Comparison of ENCODE assay signal across 22 cellular contexts in the genomic region with DNA sequence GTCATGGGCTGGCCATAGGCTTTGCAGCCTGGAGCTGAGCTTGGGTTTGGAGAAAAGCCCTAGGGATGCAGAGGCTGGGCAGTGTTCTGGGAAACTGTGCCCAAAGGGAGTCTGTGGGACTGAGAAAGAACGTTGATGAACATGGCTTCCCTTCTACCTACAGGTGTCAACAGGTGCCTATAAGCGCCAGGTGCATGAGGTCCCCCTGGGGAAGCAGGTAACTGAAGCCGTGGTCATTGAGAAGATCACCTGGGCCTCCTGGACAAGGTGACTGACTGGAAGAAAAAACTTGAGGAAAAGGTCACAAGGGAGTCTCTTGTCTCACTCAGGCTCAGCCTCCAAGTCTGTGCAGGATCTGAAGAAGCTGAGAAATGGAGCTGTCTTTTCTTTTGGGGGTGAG.
A peak's percentile ranks its signal among the peaks of the same experiment; 100 is the strongest.
DNase-seq lines count a peak whose midpoint lies in the region; ATAC-seq and TF ChIP-seq lines count a peak whose summit lies in the region.
"Had no signal": no experiment of that assay in that cellular context is flagged by ENCODE, and none has a peak within 500 bp of the region (broad histone marks: within the 10 kb centered on the region; RNA-seq: fewer than 3 reads in every experiment).

No MANE protein-coding gene starts in this region.

- peaks cover 23% of the 10 kb centered on the region for H3K36me3 Mint-ChIP-seq in activated CD4-positive, alpha-beta T cell treated with anti-CD3 and anti-CD28 coated beads for 36 hours (ENCODE audit: low read depth)
- H3K36me3 Mint-ChIP-seq in dendritic cell treated with granulocyte-macrophage colony-stimulating factor and Interleukin-4, amounts not matched to agents 40 ng/mL and 50 ng/mL, for 4 days (ENCODE audit: low read depth), result peaks cover 56% of the 10 kb centered on the region
- peaks cover 18 to 36% of the 10 kb centered on the region in 2 donors for H3K36me3 Mint-ChIP-seq in stimulated activated naive B cell treated with anti-CD40 and anti-IgM and Interleukin-4, amounts not matched to agents 10 μg/mL and 1 μg/mL and 100 μg/mL, for 72 hours

- H3K9me3 Mint-ChIP-seq in activated CD4-positive, alpha-beta T cell treated with anti-CD3 and anti-CD28 coated beads for 36 hours (ENCODE audit: low read depth), result peaks cover 5% of the 10 kb centered on the region
- no peaks in the 10 kb centered on the region for H3K9me3 Mint-ChIP-seq in dendritic cell treated with granulocyte-macrophage colony-stimulating factor and Interleukin-4, amounts not matched to agents 40 ng/mL and 50 ng/mL, for 4 days
- H3K9me3 Mint-ChIP-seq in stimulated activated naive B cell treated with anti-CD40 and anti-IgM and Interleukin-4, amounts not matched to agents 10 μg/mL and 1 μg/mL and 100 μg/mL, for 72 hours, result peaks cover 3 to 4% of the 10 kb centered on the region in 2 donors
- H3K9me3 Mint-ChIP-seq: stimulated activated naive CD8-positive, alpha-beta T cell treated with anti-CD3 and anti-CD28 coated beads, Interleukin-15, Interleukin-2, amounts not matched to agents 100 ng/mL and 50 ng/mL, for 24 hours had no signal

- H3K4me1 Mint-ChIP-seq in activated CD4-positive, alpha-beta T cell treated with anti-CD3 and anti-CD28 coated beads for 36 hours, result peaks cover 27% of the 10 kb centered on the region
- peaks cover 5% of the 10 kb centered on the region for H3K4me1 Mint-ChIP-seq in dendritic cell treated with granulocyte-macrophage colony-stimulating factor and Interleukin-4, amounts not matched to agents 40 ng/mL and 50 ng/mL, for 4 days (ENCODE audit: low read depth)
- peaks cover 8 to 18% of the 10 kb centered on the region in 2 donors for H3K4me1 Mint-ChIP-seq in stimulated activated naive B cell treated with anti-CD40 and anti-IgM and Interleukin-4, amounts not matched to agents 10 μg/mL and 1 μg/mL and 100 μg/mL, for 72 hours

- peak overlapping the region; percentile 89 to 93 (median 91) for H3K27ac ChIP-seq in gastrocnemius medialis
- H3K27ac ChIP-seq: esophagus muscularis mucosa had no signal

- no peaks in the 10 kb centered on the region for H3K9me3 ChIP-seq in gastrocnemius medialis
- H3K9me3 ChIP-seq: esophagus muscularis mucosa, transverse colon had no signal

- TF ChIP-seq POLR2A in gastrocnemius medialis (IDR thresholded peaks at IDR 0.05), result no peak

- CTCF ChIA-PET in activated CD4-positive, alpha-beta T cell treated with anti-CD3 and anti-CD28 coated beads for 36 hours (lab: Charles Lee), result no interaction called here

- in situ Hi-C loops in gastrocnemius medialis (cut with MboI; ENCODE audit: low sequenced_read_pairs in 4 of 4), result no loop called here

- intact Hi-C loops in activated CD4-positive, alpha-beta T cell treated with anti-CD3 and anti-CD28 coated beads for 36 hours (cut with DNase I, micrococcal nuclease), result no loop called here
- intact Hi-C loops in dendritic cell treated with granulocyte-macrophage colony-stimulating factor and Interleukin-4, amounts not matched to agents 40 ng/mL and 50 ng/mL, for 4 days (cut with micrococcal nuclease), result no loop called here
- intact Hi-C loops in gastrocnemius medialis (cut with DNase I; ENCODE audit: low total_unique reads) (loop anchor here (5.0 kb wide), 1 partner anchor 80 kb away; no protein-coding TSS in a partner anchor), left colon (cut with DNase I, micrococcal nuclease) (no loop called here)

- no peak for DNase-seq in activated CD4-positive, alpha-beta T cell treated with anti-CD3 and anti-CD28 coated beads for 36 hours
- no peak for DNase-seq in activated CD4-positive, alpha-beta T cell treated with anti-CD3 and anti-CD28 coated beads, Interleukin-2, amount 50 U/mL, for 4 hours
- DNase-seq in NCI-H69 (lab: John Stamatoyannopoulos, UW) (peak; percentile 8), gastrocnemius medialis (no peak), left colon (no peak), SW480 (ENCODE audit: low spot score) (no peak)
- DNase-seq in stimulated activated naive B cell treated with anti-CD40 and anti-IgM and Interleukin-4, amounts not matched to agents 10 μg/mL and 1 μg/mL and 100 μg/mL, for 72 hours, result no peak
- DNase-seq: activated CD4-positive, alpha-beta T cell treated with anti-CD3 and anti-CD28 coated beads, Interleukin-2, amount 10 ng/mL, durations not matched to agents 7 days and 5 days; activated effector memory CD4-positive, alpha-beta T cell treated with Interleukin-2 at 50 U/mL for 16 hours; KG1; left cardiac atrium; midbrain; MV-4-11; NCI-H1930; NCI-H446; stimulated activated CD4-positive, alpha-beta T cell treated with anti-CD3 and anti-CD28 coated beads, Interleukin-2, amount 100 ng/mL, for 24 hours; transverse colon had no signal

- no peaks in the 10 kb centered on the region for H3K27me3 Mint-ChIP-seq in activated CD4-positive, alpha-beta T cell treated with anti-CD3 and anti-CD28 coated beads for 36 hours
- no peaks in the 10 kb centered on the region for H3K27me3 Mint-ChIP-seq in dendritic cell treated with granulocyte-macrophage colony-stimulating factor and Interleukin-4, amounts not matched to agents 40 ng/mL and 50 ng/mL, for 4 days
- H3K27me3 Mint-ChIP-seq in stimulated activated naive B cell treated with anti-CD40 and anti-IgM and Interleukin-4, amounts not matched to agents 10 μg/mL and 1 μg/mL and 100 μg/mL, for 72 hours, result no peaks in the 10 kb centered on the region
- H3K27me3 Mint-ChIP-seq: activated CD4-positive, alpha-beta T cell treated with anti-CD3 and anti-CD28 coated beads, Interleukin-2, amount 10 ng/mL, durations not matched to agents 7 days and 5 days; stimulated activated naive CD8-positive, alpha-beta T cell treated with anti-CD3 and anti-CD28 coated beads, Interleukin-15, Interleukin-2, amounts not matched to agents 100 ng/mL and 50 ng/mL, for 24 hours had no signal

- no peak for TF ChIP-seq CTCF in gastrocnemius medialis (IDR thresholded peaks at IDR 0.05 in 4 of 5, conservative IDR thresholded peaks at IDR 0.05 in 1 of 5)

- no peak for ATAC-seq in activated CD4-positive, alpha-beta T cell treated with anti-CD3 and anti-CD28 coated beads for 36 hours
- ATAC-seq in gastrocnemius medialis, result no peak
- ATAC-seq in left colon, result no peak
- ATAC-seq in stimulated activated naive B cell treated with anti-CD40 and anti-IgM and Interleukin-4, amounts not matched to agents 10 μg/mL and 1 μg/mL and 100 μg/mL, for 72 hours (replicated peaks), result no peak
- ATAC-seq: left cardiac atrium had no signal

- POLR2A ChIA-PET in activated CD4-positive, alpha-beta T cell treated with anti-CD3 and anti-CD28 coated beads for 36 hours (lab: Charles Lee), result no interaction called here

- no peak overlapping the region for H3K4me3 Mint-ChIP-seq in activated CD4-positive, alpha-beta T cell treated with anti-CD3 and anti-CD28 coated beads for 36 hours
- H3K4me3 Mint-ChIP-seq in dendritic cell treated with granulocyte-macrophage colony-stimulating factor and Interleukin-4, amounts not matched to agents 40 ng/mL and 50 ng/mL, for 4 days, result no peak overlapping the region
- no peak overlapping the region for H3K4me3 Mint-ChIP-seq in stimulated activated naive B cell treated with anti-CD40 and anti-IgM and Interleukin-4, amounts not matched to agents 10 μg/mL and 1 μg/mL and 100 μg/mL, for 72 hours
- H3K4me3 Mint-ChIP-seq: activated CD4-positive, alpha-beta T cell treated with anti-CD3 and anti-CD28 coated beads, Interleukin-2, amount 10 ng/mL, durations not matched to agents 7 days and 5 days; CD14-positive monocyte; stimulated activated naive CD8-positive, alpha-beta T cell treated with anti-CD3 and anti-CD28 coated beads, Interleukin-15, Interleukin-2, amounts not matched to agents 100 ng/mL and 50 ng/mL, for 24 hours had no signal

- no peaks in the 10 kb centered on the region for H3K36me3 ChIP-seq in gastrocnemius medialis

- H3K4me3 ChIP-seq in gastrocnemius medialis, result no peak overlapping the region
- H3K4me3 ChIP-seq: esophagus muscularis mucosa, skin epidermis, transverse colon had no signal

- peak overlapping the region; percentile 14 for H3K27ac Mint-ChIP-seq in activated CD4-positive, alpha-beta T cell treated with anti-CD3 and anti-CD28 coated beads for 36 hours
- H3K27ac Mint-ChIP-seq in dendritic cell treated with granulocyte-macrophage colony-stimulating factor and Interleukin-4, amounts not matched to agents 40 ng/mL and 50 ng/mL, for 4 days, result peak overlapping the region; percentile 16
- H3K27ac Mint-ChIP-seq in stimulated activated naive B cell treated with anti-CD40 and anti-IgM and Interleukin-4, amounts not matched to agents 10 μg/mL and 1 μg/mL and 100 μg/mL, for 72 hours, result no peak overlapping the region
- H3K27ac Mint-ChIP-seq: activated CD4-positive, alpha-beta T cell treated with anti-CD3 and anti-CD28 coated beads, Interleukin-2, amount 10 ng/mL, durations not matched to agents 7 days and 5 days; stimulated activated naive CD8-positive, alpha-beta T cell treated with anti-CD3 and anti-CD28 coated beads, Interleukin-15, Interleukin-2, amounts not matched to agents 100 ng/mL and 50 ng/mL, for 24 hours had no signal

- H3K4me1 ChIP-seq in gastrocnemius medialis, result peaks cover 70 to 93% of the 10 kb centered on the region in 2 donors

- H3K27me3 ChIP-seq in gastrocnemius medialis, result no peaks in the 10 kb centered on the region
- H3K27me3 ChIP-seq: esophagus muscularis mucosa, transverse colon had no signal
